Comparison of ENCODE assay signal across 19 cellular contexts in the genomic region with DNA sequence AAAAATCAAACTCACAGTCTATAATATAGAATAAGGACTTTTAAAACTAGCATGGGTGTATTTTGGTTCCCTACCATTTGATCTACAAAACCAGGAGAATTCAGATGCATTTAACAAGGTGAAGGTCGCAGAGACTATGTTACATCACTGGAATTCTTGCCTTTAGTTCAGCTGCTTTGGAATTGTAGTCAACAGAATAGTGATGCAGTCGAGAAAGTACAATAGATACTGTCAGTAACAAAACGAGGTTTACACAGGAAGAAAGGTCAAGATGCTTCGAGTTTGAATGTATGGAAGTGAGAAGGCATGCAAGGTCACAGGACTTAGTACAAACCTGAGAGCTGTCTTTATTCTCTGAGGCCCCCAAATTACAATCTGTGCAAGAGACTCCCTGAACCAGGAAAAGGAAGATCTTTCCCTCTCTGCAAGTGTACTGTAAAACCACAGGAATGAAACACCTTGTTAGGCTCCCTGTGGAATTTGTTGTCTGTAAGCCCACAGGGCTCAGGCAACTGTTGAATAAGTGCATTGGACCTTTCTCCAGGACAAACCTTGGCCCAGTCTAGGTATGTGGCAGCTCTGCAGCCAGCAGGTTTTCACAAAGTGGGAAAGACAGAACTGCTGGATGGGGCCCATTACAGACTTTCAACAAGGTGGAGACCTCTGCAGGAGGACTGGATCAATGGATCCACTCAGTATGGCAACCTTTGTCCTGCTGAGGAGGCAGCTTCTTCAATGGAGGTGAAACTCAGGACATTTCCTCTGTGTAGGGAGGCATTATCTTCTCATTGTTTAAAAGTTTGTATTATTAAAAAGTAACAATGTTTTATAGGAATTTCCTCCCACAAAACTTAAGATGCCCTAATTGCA.
A peak's percentile ranks its signal among the peaks of the same experiment; 100 is the strongest.
DNase-seq lines count a peak whose midpoint lies in the region; ATAC-seq and TF ChIP-seq lines count a peak whose summit lies in the region.
"Had no signal": no experiment of that assay in that cellular context is flagged by ENCODE, and none has a peak within 500 bp of the region (broad histone marks: within the 10 kb centered on the region; RNA-seq: fewer than 3 reads in every experiment).

No MANE protein-coding gene starts in this region.

- no peaks in the 10 kb centered on the region for H3K9me3 ChIP-seq in SK-N-SH
- H3K9me3 ChIP-seq: Caco-2 had no signal

- peaks cover 0 to 14% of the 10 kb centered on the region in 2 experiments; a peak in 2 of 4 replicates for H3K4me1 ChIP-seq in SK-N-SH (ENCODE audit: control insufficient read depth in 1 of 2, insufficient read depth in 2 of 2, low read depth in 1 of 2, low read length in 1 of 2)

- WGBS in SK-N-SH (ENCODE audit: low lambda C conversion rate) = 72% methylated on average over 4 of the region's 4 CpGs
- 59 to 69% methylated on average over 4 of the region's 4 CpGs for WGBS in lower leg skin, 2 donors

- no peak overlapping the region for H3K9ac ChIP-seq in SK-N-SH

- peaks cover 42 to 60% of the 10 kb centered on the region in 2 experiments for H3K36me3 ChIP-seq in SK-N-SH (replicated peaks in 1 of 2; ENCODE audit: control insufficient read depth in 1 of 2, insufficient read depth in 2 of 2, low read length in 1 of 2)

- CTCF ChIA-PET in SK-N-SH (lab: Yijun Ruan, JAX) = interaction anchor here (0.8 to 2.1 kb wide), 6 partner anchors 38 to 236 kb away, joined by 3 to 5 read pairs (median 4); a partner anchor contains a TSS

- TF ChIP-seq CTCF in SK-N-SH (IDR thresholded peaks at IDR 0.05) (no peak), lower leg skin (IDR thresholded peaks at IDR 0.05) (no peak)

- in situ Hi-C loops in SK-MEL-5 (cut with HindIII; ENCODE audit: low pct_unique_long_range_greater_than_20kb, low sequenced_read_pairs) = no loop called here

- no peaks in the 10 kb centered on the region for H3K79me2 ChIP-seq in SK-N-SH (ENCODE audit: insufficient read depth)

- no peaks in the 10 kb centered on the region for H3K27me3 ChIP-seq in SK-N-SH (ENCODE audit: insufficient read depth)

- intact Hi-C loops in lower leg skin (cut with DNase I; ENCODE audit: low total_unique reads) = no loop called here

- H3K9me2 ChIP-seq in SK-N-SH = no peaks in the 10 kb centered on the region

- no peak overlapping the region for H3K4me2 ChIP-seq in SK-N-SH

- peaks cover 3% of the 10 kb centered on the region for H3F3A ChIP-seq in SK-N-SH (replicated peaks; ENCODE audit: insufficient read depth)

- no peak overlapping the region for H3K4me3 ChIP-seq in SK-N-SH (ENCODE audit: low read depth in 2 of 2, low read length in 1 of 2)
- H3K4me3 ChIP-seq in lower leg skin (ENCODE audit: low read depth, poor library complexity, severe bottlenecking) = no peak overlapping the region

- DNase-seq in SK-N-SH = no peak
- peak; percentile 32 for DNase-seq in SK-MEL-5 (ENCODE audit: low read depth, low spot score)
- peak; percentile 54 for DNase-seq in kidney tubule cell (ENCODE audit: low spot score)
- DNase-seq in HCEC 1CT = no peak
- no peak for DNase-seq in lower leg skin (ENCODE audit: low spot score in 2 of 2)
- DNase-seq in Ammon's horn (ENCODE audit: low spot score) = no peak
- no peak for DNase-seq in H4 (ENCODE audit: low spot score)
- DNase-seq: C1 segment of cervical spinal cord, Caco-2, DMS53, HFFc6, NCI-H187 treated with DMSO at 0.1 percent for 48 hours, NCI-H446 treated with DMSO at 0.1 percent for 48 hours, NCI-H774, SHP77 treated with DMSO at 0.1 percent for 48 hours, SW 1271 had no signal

- POLR2A ChIA-PET in SK-N-SH (lab: Yijun Ruan, JAX) = no interaction called here

- TF ChIP-seq EP300 in SK-N-SH (IDR thresholded peaks at IDR 0.05; ENCODE audit: borderline replicate concordance in 1 of 2, low read depth in 1 of 2, low read length in 1 of 2) = no peak

- ATAC-seq in SK-N-SH treated with all-trans-retinoic acid at 6 μM for 48 hours = 0 out of 3 replicates have a peak, but pooled peaks have one; percentile 14

- H4K20me1 ChIP-seq in SK-N-SH (ENCODE audit: insufficient read depth) = no peaks in the 10 kb centered on the region

- TF ChIP-seq RAD21 in SK-N-SH (IDR thresholded peaks at IDR 0.05; ENCODE audit: low read length) = no peak

- H3K27ac ChIP-seq in SK-N-SH (ENCODE audit: low read depth in 2 of 2, low read length in 1 of 2) = no peak overlapping the region
- H3K27ac ChIP-seq: 22Rv1, HL-60 had no signal

- no peak for TF ChIP-seq POLR2A in lower leg skin (IDR thresholded peaks at IDR 0.05)

- no peak overlapping the region for H2AFZ ChIP-seq in SK-N-SH (ENCODE audit: low read depth)

TF ChIP-seq in SK-N-SH treated with all-trans-retinoic acid at 6 μM for 48 hours, 23 proteins besides CTCF, POLR2A, EP300 and RAD21 (continues in another document):
- TF ChIP-seq CSDC2 (CRISPR knock-in tag; IDR thresholded peaks at IDR 0.05) = no peak
- TF ChIP-seq TOX (CRISPR knock-in tag; IDR thresholded peaks at IDR 0.05; ENCODE audit: borderline replicate concordance) = no peak
- no peak for TF ChIP-seq BACH2 (CRISPR knock-in tag; IDR thresholded peaks at IDR 0.05; ENCODE audit: borderline replicate concordance)
- TF ChIP-seq RARB (CRISPR knock-in tag; IDR thresholded peaks at IDR 0.05) = no peak
- no peak for TF ChIP-seq ZFP3 (CRISPR knock-in tag; IDR thresholded peaks at IDR 0.05)
- TF ChIP-seq, protein P1, sequence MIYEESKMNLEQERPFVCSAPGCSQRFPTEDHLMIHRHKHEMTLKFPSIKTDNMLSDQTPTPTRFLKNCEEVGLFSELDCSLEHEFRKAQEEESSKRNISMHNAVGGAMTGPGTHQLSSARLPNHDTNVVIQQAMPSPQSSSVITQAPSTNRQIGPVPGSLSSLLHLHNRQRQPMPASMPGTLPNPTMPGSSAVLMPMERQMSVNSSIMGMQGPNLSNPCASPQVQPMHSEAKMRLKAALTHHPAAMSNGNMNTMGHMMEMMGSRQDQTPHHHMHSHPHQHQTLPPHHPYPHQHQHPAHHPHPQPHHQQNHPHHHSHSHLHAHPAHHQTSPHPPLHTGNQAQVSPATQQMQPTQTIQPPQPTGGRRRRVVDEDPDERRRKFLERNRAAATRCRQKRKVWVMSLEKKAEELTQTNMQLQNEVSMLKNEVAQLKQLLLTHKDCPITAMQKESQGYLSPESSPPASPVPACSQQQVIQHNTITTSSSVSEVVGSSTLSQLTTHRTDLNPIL (CRISPR knock-in tag; IDR thresholded peaks at IDR 0.05; ENCODE audit: low read depth) = no peak
- no peak for TF ChIP-seq ZNF8 (CRISPR knock-in tag; IDR thresholded peaks at IDR 0.05)
- TF ChIP-seq, protein P2, sequence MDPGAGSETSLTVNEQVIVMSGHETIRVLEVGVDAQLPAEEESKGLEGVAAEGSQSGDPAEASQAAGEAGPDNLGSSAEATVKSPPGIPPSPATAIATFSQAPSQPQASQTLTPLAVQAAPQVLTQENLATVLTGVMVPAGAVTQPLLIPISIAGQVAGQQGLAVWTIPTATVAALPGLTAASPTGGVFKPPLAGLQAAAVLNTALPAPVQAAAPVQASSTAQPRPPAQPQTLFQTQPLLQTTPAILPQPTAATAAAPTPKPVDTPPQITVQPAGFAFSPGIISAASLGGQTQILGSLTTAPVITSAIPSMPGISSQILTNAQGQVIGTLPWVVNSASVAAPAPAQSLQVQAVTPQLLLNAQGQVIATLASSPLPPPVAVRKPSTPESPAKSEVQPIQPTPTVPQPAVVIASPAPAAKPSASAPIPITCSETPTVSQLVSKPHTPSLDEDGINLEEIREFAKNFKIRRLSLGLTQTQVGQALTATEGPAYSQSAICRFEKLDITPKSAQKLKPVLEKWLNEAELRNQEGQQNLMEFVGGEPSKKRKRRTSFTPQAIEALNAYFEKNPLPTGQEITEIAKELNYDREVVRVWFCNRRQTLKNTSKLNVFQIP (CRISPR knock-in tag; IDR thresholded peaks at IDR 0.05; ENCODE audit: borderline replicate concordance, low read depth) = no peak
- TF ChIP-seq OSR1 (CRISPR knock-in tag; IDR thresholded peaks at IDR 0.05) = no peak
- TF ChIP-seq SNAI2 (CRISPR knock-in tag; IDR thresholded peaks at IDR 0.05) = no peak
- no peak for TF ChIP-seq ZFP30 (CRISPR knock-in tag; IDR thresholded peaks at IDR 0.05)

TF ChIP-seq in SK-N-SH, 30 proteins besides CTCF, POLR2A, EP300 and RAD21 (continues in another document):
- TF ChIP-seq TEAD4 (IDR thresholded peaks at IDR 0.05; ENCODE audit: borderline replicate concordance, insufficient read depth) = no peak
- TF ChIP-seq, protein P3, sequence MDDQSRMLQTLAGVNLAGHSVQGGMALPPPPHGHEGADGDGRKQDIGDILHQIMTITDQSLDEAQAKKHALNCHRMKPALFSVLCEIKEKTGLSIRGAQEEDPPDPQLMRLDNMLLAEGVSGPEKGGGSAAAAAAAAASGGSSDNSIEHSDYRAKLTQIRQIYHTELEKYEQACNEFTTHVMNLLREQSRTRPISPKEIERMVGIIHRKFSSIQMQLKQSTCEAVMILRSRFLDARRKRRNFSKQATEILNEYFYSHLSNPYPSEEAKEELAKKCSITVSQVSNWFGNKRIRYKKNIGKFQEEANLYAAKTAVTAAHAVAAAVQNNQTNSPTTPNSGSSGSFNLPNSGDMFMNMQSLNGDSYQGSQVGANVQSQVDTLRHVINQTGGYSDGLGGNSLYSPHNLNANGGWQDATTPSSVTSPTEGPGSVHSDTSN (IDR thresholded peaks at IDR 0.05) = no peak
- TF ChIP-seq CHD2 (IDR thresholded peaks at IDR 0.05; ENCODE audit: low read length, partially characterized antibody) = no peak
- TF ChIP-seq, protein P4, sequence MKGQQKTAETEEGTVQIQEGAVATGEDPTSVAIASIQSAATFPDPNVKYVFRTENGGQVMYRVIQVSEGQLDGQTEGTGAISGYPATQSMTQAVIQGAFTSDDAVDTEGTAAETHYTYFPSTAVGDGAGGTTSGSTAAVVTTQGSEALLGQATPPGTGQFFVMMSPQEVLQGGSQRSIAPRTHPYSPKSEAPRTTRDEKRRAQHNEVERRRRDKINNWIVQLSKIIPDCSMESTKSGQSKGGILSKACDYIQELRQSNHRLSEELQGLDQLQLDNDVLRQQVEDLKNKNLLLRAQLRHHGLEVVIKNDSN (IDR thresholded peaks at IDR 0.05; ENCODE audit: borderline replicate concordance, low read depth) = no peak
- no peak for TF ChIP-seq FOSL2 (IDR thresholded peaks at IDR 0.05; ENCODE audit: borderline replicate concordance, low read depth)
- TF ChIP-seq, protein P5, sequence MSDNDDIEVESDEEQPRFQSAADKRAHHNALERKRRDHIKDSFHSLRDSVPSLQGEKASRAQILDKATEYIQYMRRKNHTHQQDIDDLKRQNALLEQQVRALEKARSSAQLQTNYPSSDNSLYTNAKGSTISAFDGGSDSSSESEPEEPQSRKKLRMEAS (IDR thresholded peaks at IDR 0.05; ENCODE audit: low read depth) = no peak
- no peak for TF ChIP-seq SMC3 (IDR thresholded peaks at IDR 0.05; ENCODE audit: low read depth, low read length)
- TF ChIP-seq YY1 (IDR thresholded peaks at IDR 0.05; ENCODE audit: low read depth) = no peak
- no peak for TF ChIP-seq EZH2phosphoT487 (IDR thresholded peaks at IDR 0.05; ENCODE audit: borderline replicate concordance, low read depth)
- no peak for TF ChIP-seq MXI1 (IDR thresholded peaks at IDR 0.05; ENCODE audit: low read depth, low read length)
- no peak for TF ChIP-seq GABPA (IDR thresholded peaks at IDR 0.05; ENCODE audit: low read depth)
- no peak for TF ChIP-seq TAF1 (IDR thresholded peaks at IDR 0.05; ENCODE audit: borderline replicate concordance, low read depth, low read length)
- TF ChIP-seq FOXJ3 (CRISPR knock-in tag; IDR thresholded peaks at IDR 0.05) = no peak

Comparison
In these comparisons a context has a peak if more than half of its experiments do, and no peak if none do; other contexts are left out.
1. DNase-seq: peak in SK-MEL-5 (single experiment) and kidney tubule cell (single experiment); none in SK-N-SH (single experiment), HCEC 1CT (single experiment), lower leg skin (0 of 2), Ammon's horn (single experiment) and H4 (single experiment).